In genomic region chr5:147809830-147810666, GRCh38 we compare ENCODE assay signal across 30 cellular contexts. TPM values are rescaled to one million over a fixed set of nuclear protein-coding genes. Genes with fewer than 3 reads are reported as not detected.
A peak's percentile ranks its signal among the peaks of the same experiment; 100 is the strongest.
DNase-seq lines count a peak whose midpoint lies in the region; ATAC-seq, FAIRE-seq and TF ChIP-seq lines count a peak whose summit lies in the region.
"Had no signal": no experiment of that assay in that cellular context is flagged by ENCODE, and none has a peak within 500 bp of the region (broad histone marks: within the 10 kb centered on the region; RNA-seq: fewer than 3 reads in every experiment).

No MANE protein-coding gene starts in this region.

- no peak for FAIRE-seq in astrocyte (lab: Jason Lieb, UNC)
- FAIRE-seq: HepG2 had no signal

- no peak overlapping the region for H3K9ac ChIP-seq in HUES48 (ENCODE audit: low read depth, low read length)
- no peak overlapping the region for H3K9ac ChIP-seq in astrocyte (ENCODE audit: low read length)
- H3K9ac ChIP-seq: BLaER1 had no signal

- POLR2A ChIA-PET in CD4-positive, alpha-beta memory T cell (lab: Charles Lee; ENCODE audit: partially characterized antibody) = no interaction called here

- H3K27me3 ChIP-seq in HUES48 (ENCODE audit: control insufficient read depth, insufficient read depth, low read length) (no peaks in the 10 kb centered on the region), astrocyte (ENCODE audit: insufficient read depth, low read length) (no peaks in the 10 kb centered on the region), kidney epithelial cell (ENCODE audit: control insufficient read depth, insufficient read depth, low read length) (no peaks in the 10 kb centered on the region)
- H3K27me3 ChIP-seq in CD4-positive, alpha-beta memory T cell (ENCODE audit: insufficient read depth, low read length) = no peaks in the 10 kb centered on the region
- H3K27me3 ChIP-seq: BLaER1, ovary, vagina had no signal

- no peaks in the 10 kb centered on the region for H3K79me2 ChIP-seq in astrocyte (ENCODE audit: insufficient read depth, low read length)

- CTCF ChIA-PET in CD4-positive, alpha-beta memory T cell (lab: Charles Lee; ENCODE audit: partially characterized antibody) = interaction anchor here (0.7 kb wide), 1 partner anchor 13 kb away, joined by 3 read pairs; no protein-coding TSS in a partner anchor

- no peak overlapping the region for H2AFZ ChIP-seq in astrocyte (ENCODE audit: low read depth, low read length)

- H3K36me3 ChIP-seq in HUES48 (ENCODE audit: control insufficient read depth, insufficient read depth, low read length) (no peaks in the 10 kb centered on the region), astrocyte (ENCODE audit: insufficient read depth, low read length) (no peaks in the 10 kb centered on the region), kidney epithelial cell (ENCODE audit: control insufficient read depth, insufficient read depth, low read length) (no peaks in the 10 kb centered on the region)
- H3K36me3 ChIP-seq in CD4-positive, alpha-beta memory T cell (ENCODE audit: insufficient read depth, low read length) = no peaks in the 10 kb centered on the region
- H3K36me3 ChIP-seq: BLaER1, HAP-1, ovary, vagina had no signal

- no peak overlapping the region for H3K4me2 ChIP-seq in astrocyte (ENCODE audit: low read length)
- H3K4me2 ChIP-seq: BLaER1 had no signal

- no peaks in the 10 kb centered on the region for H3K9me3 ChIP-seq in HUES48 (ENCODE audit: control insufficient read depth, insufficient read depth, low read length)
- no peaks in the 10 kb centered on the region for H3K9me3 ChIP-seq in astrocyte (ENCODE audit: insufficient read depth, low read depth, low read length)
- H3K9me3 ChIP-seq in CD4-positive, alpha-beta memory T cell (ENCODE audit: control insufficient read depth in 1 of 2, low read length in 2 of 2) = no peaks in the 10 kb centered on the region
- H3K9me3 ChIP-seq: HAP-1, ovary, vagina had no signal

- intact Hi-C loops in CD4-positive, alpha-beta memory T cell (cut with micrococcal nuclease) = no loop called here

- peaks cover 8% of the 10 kb centered on the region for H3K4me1 ChIP-seq in HUES48 (ENCODE audit: control insufficient read depth, insufficient read depth, low read length)
- H3K4me1 ChIP-seq in astrocyte (ENCODE audit: insufficient read depth, low read length) = no peaks in the 10 kb centered on the region
- no peaks in the 10 kb centered on the region for H3K4me1 ChIP-seq in CD4-positive, alpha-beta memory T cell (ENCODE audit: insufficient read depth, low read length)
- H3K4me1 ChIP-seq: HAP-1, vagina had no signal

- H3K4me3 ChIP-seq in HUES48 (ENCODE audit: low read depth, low read length) = no peak overlapping the region; the same call in 1 of the 2 replicates
- no peak overlapping the region for H3K4me3 ChIP-seq in astrocyte (ENCODE audit: insufficient read depth, low read depth, low read length)
- no peak overlapping the region for H3K4me3 ChIP-seq in kidney epithelial cell (ENCODE audit: low read depth, low read length)
- no peak overlapping the region for H3K4me3 ChIP-seq in CD4-positive, alpha-beta memory T cell (ENCODE audit: low read length in 2 of 2)
- H3K4me3 ChIP-seq: BLaER1, HAP-1, ovary, vagina had no signal

- peaks cover 5% of the 10 kb centered on the region for H3K27me3 Mint-ChIP-seq in astrocyte (ENCODE audit: low read depth, unreplicated experiment)
- H3K27me3 Mint-ChIP-seq in CD4-positive, alpha-beta memory T cell = peaks cover 0 to 4% of the 10 kb centered on the region in 2 donors
- H3K27me3 Mint-ChIP-seq: stimulated activated memory B cell treated with anti-CD40 and anti-IgM and Interleukin-4, amounts not matched to agents 10 μg/mL and 1 μg/mL and 100 μg/mL, for 72 hours had no signal

- TF ChIP-seq CTCF in astrocyte (IDR thresholded peaks at IDR 0.05; ENCODE audit: insufficient read depth, low read depth, low read length) (no peak), kidney epithelial cell (IDR thresholded peaks at IDR 0.05; ENCODE audit: insufficient read depth, low read length, poor library complexity, severe bottlenecking) (no peak)

- H3K36me3 Mint-ChIP-seq in astrocyte (ENCODE audit: low read depth, unreplicated experiment) = no peaks in the 10 kb centered on the region
- H3K36me3 Mint-ChIP-seq in CD4-positive, alpha-beta memory T cell = no peaks in the 10 kb centered on the region
- H3K36me3 Mint-ChIP-seq: stimulated activated memory B cell treated with anti-CD40 and anti-IgM and Interleukin-4, amounts not matched to agents 10 μg/mL and 1 μg/mL and 100 μg/mL, for 72 hours had no signal

- H3K27ac Mint-ChIP-seq in astrocyte (ENCODE audit: unreplicated experiment) = no peak overlapping the region
- no peak overlapping the region for H3K27ac Mint-ChIP-seq in CD4-positive, alpha-beta memory T cell
- H3K27ac Mint-ChIP-seq: activated T-helper 1 cell treated with anti-CD3 and anti-CD28 coated beads, Interleukin-12 subunit alpha, Interleukin-12 subunit beta, Interleukin-2, Interleukin-4 antibody, amounts not matched to agents 30 ng/mL and 10 ng/mL and 1 ng/mL, durations not matched to agents 14 hours and 24 hours and 36 hours; stimulated activated memory B cell treated with anti-CD40 and anti-IgM and Interleukin-4, amounts not matched to agents 10 μg/mL and 1 μg/mL and 100 μg/mL, for 72 hours; T-helper 1 cell treated with Interleukin-12 subunit alpha and Interleukin-12 subunit beta and Interleukin-4 antibody, amounts not matched to agents 30 μg/mL and 1 μg/mL, for 36 hours had no signal

- peak; percentile 53 for DNase-seq in DMS53 (lab: John Stamatoyannopoulos, UW)
- peak; percentile 63 for DNase-seq in astrocyte (ENCODE audit: low read depth)
- peak; percentile 37 for DNase-seq in kidney epithelial cell (ENCODE audit: low read depth)
- no peak for DNase-seq in CD4-positive, alpha-beta memory T cell
- DNase-seq in activated CD4-positive, CD25-positive, alpha-beta regulatory T cell treated with anti-CD3 and anti-CD28 coated beads, Interleukin-2, amount 50 U/mL, for 72 hours = no peak
- DNase-seq in stimulated activated naive CD4-positive, alpha-beta T cell treated with Interleukin-2 at 50 U/mL for 16 hours (lab: John Stamatoyannopoulos, UW) = no peak
- DNase-seq: ACHN; activated CD4-positive, alpha-beta T cell treated with anti-CD3 and anti-CD28 coated beads, Interleukin-2, amount 50 U/mL, for 1 hour; activated naive CD4-positive, alpha-beta T cell treated with anti-CD3 and anti-CD28 coated beads, Interleukin-2, amount 50 U/mL, for 16 hours; anterior cingulate cortex; Calu3; cerebellar nuclear complex; EL; head of caudate nucleus; NCI-H1105 treated with DMSO at 0.1 percent for 48 hours; NCI-H2081; ovary; stimulated activated CD4-positive, alpha-beta T cell treated with anti-CD3 and anti-CD28 coated beads, Interleukin-4, amount 100 ng/mL, for 1 hour had no signal

- no peaks in the 10 kb centered on the region for H3K4me1 Mint-ChIP-seq in astrocyte (ENCODE audit: low read depth, unreplicated experiment)
- H3K4me1 Mint-ChIP-seq in CD4-positive, alpha-beta memory T cell = peaks cover 0 to 2% (median 1%) of the 10 kb centered on the region in 4 donors
- H3K4me1 Mint-ChIP-seq: stimulated activated memory B cell treated with anti-CD40 and anti-IgM and Interleukin-4, amounts not matched to agents 10 μg/mL and 1 μg/mL and 100 μg/mL, for 72 hours had no signal

- no peaks in the 10 kb centered on the region for H4K20me1 ChIP-seq in astrocyte (ENCODE audit: insufficient read depth, low read length)
- H4K20me1 ChIP-seq: BLaER1 had no signal

- H3K4me3 Mint-ChIP-seq in astrocyte (ENCODE audit: unreplicated experiment) = no peak overlapping the region
- no peak overlapping the region for H3K4me3 Mint-ChIP-seq in CD4-positive, alpha-beta memory T cell
- H3K4me3 Mint-ChIP-seq: activated T-helper 1 cell treated with anti-CD3 and anti-CD28 coated beads, Interleukin-12 subunit alpha, Interleukin-12 subunit beta, Interleukin-2, Interleukin-4 antibody, amounts not matched to agents 30 ng/mL and 10 ng/mL and 1 ng/mL, durations not matched to agents 14 hours and 24 hours and 36 hours; stimulated activated memory B cell treated with anti-CD40 and anti-IgM and Interleukin-4, amounts not matched to agents 10 μg/mL and 1 μg/mL and 100 μg/mL, for 72 hours; T-helper 1 cell treated with Interleukin-12 subunit alpha and Interleukin-12 subunit beta and Interleukin-4 antibody, amounts not matched to agents 30 μg/mL and 1 μg/mL, for 36 hours had no signal

- ATAC-seq in HG03135 (IDR thresholded peaks at IDR 0.05; ENCODE audit: unreplicated experiment) = no peak
- ATAC-seq: HepG2; left lobe of liver; Panc1; stimulated activated memory B cell treated with anti-CD40 and anti-IgM and Interleukin-4, amounts not matched to agents 10 μg/mL and 1 μg/mL and 100 μg/mL, for 72 hours had no signal

- H3K27ac ChIP-seq in HUES48 (ENCODE audit: low read depth, low read length) = peak overlapping the region; percentile 50
- H3K27ac ChIP-seq in astrocyte (ENCODE audit: low read depth, low read length) = no peak overlapping the region
- H3K27ac ChIP-seq in CD4-positive, alpha-beta memory T cell (ENCODE audit: low read depth, low read length) = no peak overlapping the region
- H3K27ac ChIP-seq: BLaER1, epithelial cell of prostate, ovary, vagina had no signal

- H3K9me3 Mint-ChIP-seq in astrocyte (ENCODE audit: unreplicated experiment) = no peaks in the 10 kb centered on the region
- peaks cover 0 to 4% (median 0%) of the 10 kb centered on the region in 8 donors for H3K9me3 Mint-ChIP-seq in CD4-positive, alpha-beta memory T cell
- H3K9me3 Mint-ChIP-seq: activated T-helper 1 cell treated with anti-CD3 and anti-CD28 coated beads, Interleukin-12 subunit alpha, Interleukin-12 subunit beta, Interleukin-2, Interleukin-4 antibody, amounts not matched to agents 30 ng/mL and 10 ng/mL and 1 ng/mL, durations not matched to agents 14 hours and 24 hours and 36 hours; T-helper 1 cell treated with Interleukin-12 subunit alpha and Interleukin-12 subunit beta and Interleukin-4 antibody, amounts not matched to agents 30 μg/mL and 1 μg/mL, for 36 hours had no signal

RNA-seq across cellular contexts. Expression of gene SPINK1, which starts 21.4 kb away (rescaled TPM):
- not detected in 2 replicates for total RNA-seq in astrocyte
- total RNA-seq in kidney epithelial cell = 0.48 TPM in 1 of 2 replicates, not detected in the other
- not detected for total RNA-seq in CD4-positive, alpha-beta memory T cell
- not detected for polyA plus RNA-seq in CD4-positive, alpha-beta memory T cell
- total RNA-seq: activated T-helper 1 cell treated with anti-CD3 and anti-CD28 coated beads, Interleukin-12 subunit alpha, Interleukin-12 subunit beta, Interleukin-2, Interleukin-4 antibody, amounts not matched to agents 30 ng/mL and 10 ng/mL and 1 ng/mL, durations not matched to agents 14 hours and 24 hours and 36 hours; vagina had no signal
- polyA plus RNA-seq: ovary had no signal

RNA-seq across cellular contexts. Expression of gene JAKMIP2, which starts 27.5 kb away (rescaled TPM):
- total RNA-seq in astrocyte = 15.1 and 19.3 TPM in 2 replicates
- total RNA-seq in kidney epithelial cell = 0.42 and 0.82 TPM in 2 replicates
- total RNA-seq in CD4-positive, alpha-beta memory T cell = 1 to 10 TPM in 1 of 2 experiments, under 1 TPM in 1; 0.84 to 1.2 TPM
- polyA plus RNA-seq in CD4-positive, alpha-beta memory T cell = 1 to 10 TPM in 1 of 2 donors, under 1 TPM in 1; 0.32 to 1.7 TPM
- total RNA-seq: Calu3 had no signal

Comparison
In these comparisons a context has a peak if more than half of its experiments do, and no peak if none do; other contexts are left out.
1. DNase-seq: peak in DMS53 (single experiment), astrocyte (single experiment) and kidney epithelial cell (single experiment); none in CD4-positive, alpha-beta memory T cell (0 of 5), activated CD4-positive, CD25-positive, alpha-beta regulatory T cell treated with anti-CD3 and anti-CD28 coated beads, Interleukin-2, amount 50 U/mL, for 72 hours (single experiment) and stimulated activated naive CD4-positive, alpha-beta T cell treated with Interleukin-2 at 50 U/mL for 16 hours (single experiment).